2 cellular contexts compared by ENCODE assay signal in the genomic region with DNA sequence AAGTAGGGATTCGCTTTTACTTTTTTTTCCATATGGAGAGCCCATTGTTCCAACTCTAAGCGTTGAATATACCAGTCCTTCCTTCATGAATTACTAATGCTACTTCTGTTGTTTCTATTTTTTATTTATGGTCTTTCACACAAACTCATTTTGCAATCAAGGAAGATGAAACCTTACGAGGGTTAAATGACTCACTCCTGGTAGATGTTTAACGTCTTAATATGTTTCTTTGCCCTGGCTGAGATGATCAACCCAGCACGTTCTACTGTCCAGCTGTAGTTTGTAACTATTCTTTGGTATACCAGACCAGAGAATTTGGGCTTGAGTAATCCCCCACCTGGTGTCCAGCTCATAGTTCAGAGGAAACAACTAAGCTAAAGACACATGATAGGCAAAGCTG.
A peak's percentile ranks its signal among the peaks of the same experiment; 100 is the strongest.
TF ChIP-seq lines count a peak whose summit lies in the region.

No MANE protein-coding gene starts in this region.

TF ChIP-seq in IMR-90, 13 proteins besides CTCF, POLR2A, EP300 and RAD21:
- TF ChIP-seq RCOR1 (IDR thresholded peaks at IDR 0.05; ENCODE audit: insufficient replicate concordance, low read length) (peak; percentile 40), FOS (IDR thresholded peaks at IDR 0.05; ENCODE audit: low read depth, low read length) (peak; percentile 89), SMC3 (IDR thresholded peaks at IDR 0.05; ENCODE audit: low read depth, low read length) (no peak), CEBPB (IDR thresholded peaks at IDR 0.05; ENCODE audit: low read depth, low read length) (peak; percentile 96), BHLHE40 (IDR thresholded peaks at IDR 0.05; ENCODE audit: low read depth, low read length) (peak; percentile 97), CHD1 (IDR thresholded peaks at IDR 0.05; ENCODE audit: low read depth, low read length) (no peak), NFE2L2 (IDR thresholded peaks at IDR 0.05; ENCODE audit: low read depth, low read length) (no peak)
TF ChIP-seq in IMR-90: peak in this region for 4.

TF ChIP-seq in WTC11, 78 proteins besides CTCF, POLR2A, EP300 and RAD21:
- TF ChIP-seq ZNF121 (CRISPR knock-in tag; IDR thresholded peaks at IDR 0.05) (no peak), ZNF671 (CRISPR knock-in tag; IDR thresholded peaks at IDR 0.05) (no peak), FOXJ3 (CRISPR knock-in tag; IDR thresholded peaks at IDR 0.05; ENCODE audit: borderline replicate concordance) (no peak), TCF7 (CRISPR knock-in tag; IDR thresholded peaks at IDR 0.05; ENCODE audit: low read depth) (no peak), RORB (CRISPR knock-in tag; IDR thresholded peaks at IDR 0.05) (no peak), PRRX2 (CRISPR knock-in tag; IDR thresholded peaks at IDR 0.05) (no peak), ERG (CRISPR knock-in tag; IDR thresholded peaks at IDR 0.05) (no peak), RELA (CRISPR knock-in tag; IDR thresholded peaks at IDR 0.05; ENCODE audit: borderline replicate concordance) (no peak), NFE2L1 (CRISPR knock-in tag; IDR thresholded peaks at IDR 0.05) (no peak), MYBL2 (CRISPR knock-in tag; IDR thresholded peaks at IDR 0.05) (no peak), KAT7 (CRISPR knock-in tag; IDR thresholded peaks at IDR 0.05; ENCODE audit: borderline replicate concordance) (no peak), EMX1 (CRISPR knock-in tag; IDR thresholded peaks at IDR 0.05) (no peak), OVOL2 (CRISPR knock-in tag; IDR thresholded peaks at IDR 0.05; ENCODE audit: borderline replicate concordance) (no peak), ZNF532 (CRISPR knock-in tag; IDR thresholded peaks at IDR 0.05; ENCODE audit: borderline replicate concordance) (no peak), CREB1 (CRISPR knock-in tag; IDR thresholded peaks at IDR 0.05) (no peak), ZNF512 (CRISPR knock-in tag; IDR thresholded peaks at IDR 0.05; ENCODE audit: borderline replicate concordance) (no peak), GRHL2 (CRISPR knock-in tag; IDR thresholded peaks at IDR 0.05; ENCODE audit: insufficient replicate concordance, severe bottlenecking) (no peak)
- TF ChIP-seq, protein P1, sequence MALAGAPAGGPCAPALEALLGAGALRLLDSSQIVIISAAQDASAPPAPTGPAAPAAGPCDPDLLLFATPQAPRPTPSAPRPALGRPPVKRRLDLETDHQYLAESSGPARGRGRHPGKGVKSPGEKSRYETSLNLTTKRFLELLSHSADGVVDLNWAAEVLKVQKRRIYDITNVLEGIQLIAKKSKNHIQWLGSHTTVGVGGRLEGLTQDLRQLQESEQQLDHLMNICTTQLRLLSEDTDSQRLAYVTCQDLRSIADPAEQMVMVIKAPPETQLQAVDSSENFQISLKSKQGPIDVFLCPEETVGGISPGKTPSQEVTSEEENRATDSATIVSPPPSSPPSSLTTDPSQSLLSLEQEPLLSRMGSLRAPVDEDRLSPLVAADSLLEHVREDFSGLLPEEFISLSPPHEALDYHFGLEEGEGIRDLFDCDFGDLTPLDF (CRISPR knock-in tag; IDR thresholded peaks at IDR 0.05) = no peak
- TF ChIP-seq, protein P2, sequence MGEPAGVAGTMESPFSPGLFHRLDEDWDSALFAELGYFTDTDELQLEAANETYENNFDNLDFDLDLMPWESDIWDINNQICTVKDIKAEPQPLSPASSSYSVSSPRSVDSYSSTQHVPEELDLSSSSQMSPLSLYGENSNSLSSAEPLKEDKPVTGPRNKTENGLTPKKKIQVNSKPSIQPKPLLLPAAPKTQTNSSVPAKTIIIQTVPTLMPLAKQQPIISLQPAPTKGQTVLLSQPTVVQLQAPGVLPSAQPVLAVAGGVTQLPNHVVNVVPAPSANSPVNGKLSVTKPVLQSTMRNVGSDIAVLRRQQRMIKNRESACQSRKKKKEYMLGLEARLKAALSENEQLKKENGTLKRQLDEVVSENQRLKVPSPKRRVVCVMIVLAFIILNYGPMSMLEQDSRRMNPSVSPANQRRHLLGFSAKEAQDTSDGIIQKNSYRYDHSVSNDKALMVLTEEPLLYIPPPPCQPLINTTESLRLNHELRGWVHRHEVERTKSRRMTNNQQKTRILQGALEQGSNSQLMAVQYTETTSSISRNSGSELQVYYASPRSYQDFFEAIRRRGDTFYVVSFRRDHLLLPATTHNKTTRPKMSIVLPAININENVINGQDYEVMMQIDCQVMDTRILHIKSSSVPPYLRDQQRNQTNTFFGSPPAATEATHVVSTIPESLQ (CRISPR knock-in tag; IDR thresholded peaks at IDR 0.05) = no peak
- TF ChIP-seq, protein P3, sequence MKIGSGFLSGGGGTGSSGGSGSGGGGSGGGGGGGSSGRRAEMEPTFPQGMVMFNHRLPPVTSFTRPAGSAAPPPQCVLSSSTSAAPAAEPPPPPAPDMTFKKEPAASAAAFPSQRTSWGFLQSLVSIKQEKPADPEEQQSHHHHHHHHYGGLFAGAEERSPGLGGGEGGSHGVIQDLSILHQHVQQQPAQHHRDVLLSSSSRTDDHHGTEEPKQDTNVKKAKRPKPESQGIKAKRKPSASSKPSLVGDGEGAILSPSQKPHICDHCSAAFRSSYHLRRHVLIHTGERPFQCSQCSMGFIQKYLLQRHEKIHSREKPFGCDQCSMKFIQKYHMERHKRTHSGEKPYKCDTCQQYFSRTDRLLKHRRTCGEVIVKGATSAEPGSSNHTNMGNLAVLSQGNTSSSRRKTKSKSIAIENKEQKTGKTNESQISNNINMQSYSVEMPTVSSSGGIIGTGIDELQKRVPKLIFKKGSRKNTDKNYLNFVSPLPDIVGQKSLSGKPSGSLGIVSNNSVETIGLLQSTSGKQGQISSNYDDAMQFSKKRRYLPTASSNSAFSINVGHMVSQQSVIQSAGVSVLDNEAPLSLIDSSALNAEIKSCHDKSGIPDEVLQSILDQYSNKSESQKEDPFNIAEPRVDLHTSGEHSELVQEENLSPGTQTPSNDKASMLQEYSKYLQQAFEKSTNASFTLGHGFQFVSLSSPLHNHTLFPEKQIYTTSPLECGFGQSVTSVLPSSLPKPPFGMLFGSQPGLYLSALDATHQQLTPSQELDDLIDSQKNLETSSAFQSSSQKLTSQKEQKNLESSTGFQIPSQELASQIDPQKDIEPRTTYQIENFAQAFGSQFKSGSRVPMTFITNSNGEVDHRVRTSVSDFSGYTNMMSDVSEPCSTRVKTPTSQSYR (CRISPR knock-in tag; IDR thresholded peaks at IDR 0.05) = no peak
